11 cellular contexts compared by ENCODE assay signal in genomic region chr5:126471875-126472537, GRCh38. TPM values are rescaled to one million over a fixed set of nuclear protein-coding genes. Genes with fewer than 3 reads are reported as not detected.
DNase-seq lines count a peak whose midpoint lies in the region; FAIRE-seq and TF ChIP-seq lines count a peak whose summit lies in the region.
"Had no signal": no experiment of that assay in that cellular context is flagged by ENCODE, and none has a peak within 500 bp of the region (broad histone marks: within the 10 kb centered on the region; RNA-seq: fewer than 3 reads in every experiment).

No MANE protein-coding gene starts in this region.

- peak overlapping the region; percentile 63 for H3K27ac ChIP-seq in PC-9

- H2AFZ ChIP-seq in PC-9 = no peak overlapping the region

- H3K27me3 ChIP-seq in PC-9 (ENCODE audit: insufficient read depth, low read depth) (no peaks in the 10 kb centered on the region), skeletal muscle satellite cell (ENCODE audit: control insufficient read depth, insufficient read depth, low read length) (no peaks in the 10 kb centered on the region)

- no peaks in the 10 kb centered on the region for H3K9me3 ChIP-seq in PC-9 (ENCODE audit: insufficient read depth, low read depth)
- no peaks in the 10 kb centered on the region for H3K9me3 ChIP-seq in skeletal muscle satellite cell (replicated peaks; ENCODE audit: low read length)

- H3K4me2 ChIP-seq in PC-9 = peak overlapping the region; percentile 30
- H3K4me2 ChIP-seq in skeletal muscle satellite cell (ENCODE audit: low read length) = peak overlapping the region; percentile 65

- no peak for FAIRE-seq in GM19239 (lab: Jason Lieb, UNC)

- H3K4me1 ChIP-seq in PC-9 (replicated peaks; ENCODE audit: insufficient read depth) = peaks cover 19% of the 10 kb centered on the region
- peaks cover 33% of the 10 kb centered on the region for H3K4me1 ChIP-seq in skeletal muscle satellite cell (ENCODE audit: control insufficient read depth, insufficient read depth, low read length)

- H3K4me3 ChIP-seq in PC-9 = no peak overlapping the region
- H3K4me3 ChIP-seq in skeletal muscle satellite cell (ENCODE audit: low read length) = peak overlapping the region; percentile 20

- no peaks in the 10 kb centered on the region for H3K79me2 ChIP-seq in PC-9 (ENCODE audit: low read depth)

- no peaks in the 10 kb centered on the region for H4K20me1 ChIP-seq in PC-9 (ENCODE audit: insufficient read depth)

- H3K36me3 ChIP-seq in PC-9 (ENCODE audit: low read depth) (peaks cover 19% of the 10 kb centered on the region; the same call in 1 of the 2 replicates), skeletal muscle satellite cell (ENCODE audit: insufficient read depth, low read length) (peaks cover 59% of the 10 kb centered on the region)

- no peaks in the 10 kb centered on the region for H3K9me2 ChIP-seq in PC-9 (ENCODE audit: insufficient read depth)

- peaks cover 11% of the 10 kb centered on the region; the same call in 1 of the 2 replicates for H3F3A ChIP-seq in PC-9 (ENCODE audit: insufficient read depth, low read depth)

- DNase-seq in GM04504 (ENCODE audit: low read depth) (peak; percentile 48), PC-9 (peak in 1 of 2 experiments; percentile 66), fibroblast of gingiva (ENCODE audit: low read depth) (peak; percentile 88), SKM-1 treated with dmso at 0.1 percent for 144 hours (lab: John Stamatoyannopoulos, UW; ENCODE audit: unreplicated experiment) (no peak), NCI-H2196 treated with DMSO at 0.1 percent for 48 hours (lab: John Stamatoyannopoulos, UW; ENCODE audit: unreplicated experiment) (no peak), NCI-H187 (lab: John Stamatoyannopoulos, UW) (no peak), GM19239 (ENCODE audit: insufficient read length, low spot score) (no peak)
- DNase-seq: activated CD4-positive, CD25-positive, alpha-beta regulatory T cell treated with anti-CD3 and anti-CD28 coated beads, Interleukin-2, amount 50 U/mL, for 72 hours; activated naive CD8-positive, alpha-beta T cell treated with anti-CD3 and anti-CD28 coated beads, Interleukin-2, amount 50 U/mL, for 24 hours; NCI-H1092 had no signal

- peak overlapping the region; percentile 57 for H3K9ac ChIP-seq in skeletal muscle satellite cell (ENCODE audit: low read depth, low read length)

- POLR2A ChIA-PET in PC-9 (lab: Charles Lee; ENCODE audit: unreplicated experiment) = interaction anchor here (0.6 kb wide), 2 partner anchors 49 to 102 kb away, joined by 3 to 6 read pairs; no protein-coding TSS in a partner anchor

- no peak for TF ChIP-seq CTCF in PC-9 (conservative IDR thresholded peaks at IDR 0.05)

- intact Hi-C loops in PC-9 (cut with micrococcal nuclease; ENCODE audit: unreplicated experiment) = loop anchor here (5.0 kb wide), 1 partner anchor 50 kb away; the partner anchor contains the start of gene GRAMD2B

- CTCF ChIA-PET in PC-9 (lab: Charles Lee) = interaction anchor here (0.6 kb wide), 1 partner anchor 106 kb away, joined by 3 read pairs; no protein-coding TSS in a partner anchor

- no TSS peak for BruUV-seq in PC-9 (replicated peaks; lab: Mats Ljungman, UMichigan)

RNA-seq across cellular contexts. Expression of gene GRAMD2B, which starts 48.8 kb away (rescaled TPM):
- 10.0 and 11.7 TPM in 2 replicates for total RNA-seq in PC-9 (2021)
- total RNA-seq in skeletal muscle satellite cell (2012; rRNA removed) = 4.8 and 12.7 TPM in 2 replicates

Comparison
In these comparisons a context has a peak if more than half of its experiments do, and no peak if none do; other contexts are left out.
1. DNase-seq: peak in GM04504 (single experiment) and fibroblast of gingiva (single experiment); none in SKM-1 treated with dmso at 0.1 percent for 144 hours (single experiment), NCI-H2196 treated with DMSO at 0.1 percent for 48 hours (single experiment), NCI-H187 (0 of 2) and GM19239 (single experiment).